ENCODE assay signal across 1 cellular context in genomic region chr20:34412453-34412852, GRCh38.
TF ChIP-seq lines count a peak whose summit lies in the region.

No MANE protein-coding gene starts in this region.

TF ChIP-seq in HepG2, 621 proteins besides CTCF, POLR2A, EP300 and RAD21:
- TF ChIP-seq, protein P1, sequence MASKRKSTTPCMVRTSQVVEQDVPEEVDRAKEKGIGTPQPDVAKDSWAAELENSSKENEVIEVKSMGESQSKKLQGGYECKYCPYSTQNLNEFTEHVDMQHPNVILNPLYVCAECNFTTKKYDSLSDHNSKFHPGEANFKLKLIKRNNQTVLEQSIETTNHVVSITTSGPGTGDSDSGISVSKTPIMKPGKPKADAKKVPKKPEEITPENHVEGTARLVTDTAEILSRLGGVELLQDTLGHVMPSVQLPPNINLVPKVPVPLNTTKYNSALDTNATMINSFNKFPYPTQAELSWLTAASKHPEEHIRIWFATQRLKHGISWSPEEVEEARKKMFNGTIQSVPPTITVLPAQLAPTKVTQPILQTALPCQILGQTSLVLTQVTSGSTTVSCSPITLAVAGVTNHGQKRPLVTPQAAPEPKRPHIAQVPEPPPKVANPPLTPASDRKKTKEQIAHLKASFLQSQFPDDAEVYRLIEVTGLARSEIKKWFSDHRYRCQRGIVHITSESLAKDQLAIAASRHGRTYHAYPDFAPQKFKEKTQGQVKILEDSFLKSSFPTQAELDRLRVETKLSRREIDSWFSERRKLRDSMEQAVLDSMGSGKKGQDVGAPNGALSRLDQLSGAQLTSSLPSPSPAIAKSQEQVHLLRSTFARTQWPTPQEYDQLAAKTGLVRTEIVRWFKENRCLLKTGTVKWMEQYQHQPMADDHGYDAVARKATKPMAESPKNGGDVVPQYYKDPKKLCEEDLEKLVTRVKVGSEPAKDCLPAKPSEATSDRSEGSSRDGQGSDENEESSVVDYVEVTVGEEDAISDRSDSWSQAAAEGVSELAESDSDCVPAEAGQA (IDR thresholded peaks at IDR 0.05; ENCODE audit: low read depth): no peak
- TF ChIP-seq, protein P1 (CRISPR knock-in tag; IDR thresholded peaks at IDR 0.05; ENCODE audit: borderline replicate concordance): 0 out of 2 replicates have a peak, but pooled peaks have one; percentile 56
- no peak for TF ChIP-seq CCAR2 (optimal IDR thresholded peaks at IDR 0.05; ENCODE audit: low read depth, low read length)
- TF ChIP-seq SRSF9 (IDR thresholded peaks at IDR 0.05; ENCODE audit: borderline replicate concordance, insufficient read depth, low read depth, low read length, poor library complexity, severe bottlenecking): peak; percentile 11
